Comparison of ENCODE assay signal across 27 cellular contexts in genomic region chr18:60500960-60501359, GRCh38.
"Had no signal": no experiment of that assay in that cellular context is flagged by ENCODE, and none has a peak within 500 bp of the region (broad histone marks: within the 10 kb centered on the region; RNA-seq: fewer than 3 reads in every experiment).

No MANE protein-coding gene starts in this region.

- H2AFZ ChIP-seq: hepatocyte had no signal

- H3K27ac ChIP-seq: brain microvascular endothelial cell, coronary artery, dorsolateral prefrontal cortex, gastroesophageal sphincter, heart right ventricle, hepatocyte, WERI-Rb-1 had no signal

- H3K4me3 ChIP-seq: coronary artery, dorsolateral prefrontal cortex, gastroesophageal sphincter, heart right ventricle, hepatocyte had no signal

- H3K27me3 ChIP-seq: brain microvascular endothelial cell, gastroesophageal sphincter, heart right ventricle, hepatocyte had no signal

- ATAC-seq: activated CD4-positive, CD25-positive, alpha-beta regulatory T cell treated with anti-CD3 and anti-CD28 coated beads, Interleukin-2, amount 50 U/mL, for 24 hours; activated CD8-positive, alpha-beta memory T cell treated with anti-CD3 and anti-CD28 coated beads, Interleukin-2, amount 10 ng/mL, durations not matched to agents 7 days and 5 days; activated CD8-positive, alpha-beta T cell treated with anti-CD3 and anti-CD28 coated beads, Interleukin-2, amount 10 ng/mL, durations not matched to agents 7 days and 5 days; activated T-helper 17 cell treated with anti-CD3 and anti-CD28 coated beads, Interleukin-2, amount 50 U/mL, for 72 hours; esophagus mucosa; gastroesophageal sphincter; heart right ventricle had no signal

- H3K36me3 ChIP-seq: brain microvascular endothelial cell, gastroesophageal sphincter, heart right ventricle, WERI-Rb-1 had no signal

- H3K9me3 ChIP-seq: gastroesophageal sphincter, heart right ventricle had no signal

- H3K79me2 ChIP-seq: hepatocyte had no signal

- H3K4me1 ChIP-seq: gastroesophageal sphincter, heart right ventricle had no signal

- H3K4me2 ChIP-seq: hepatocyte had no signal

- DNase-seq: activated B cell treated with CpG ODN at 0.5 μM for 24 hours; activated CD4-positive, alpha-beta memory T cell treated with anti-CD3 and anti-CD28 coated beads for 36 hours; activated CD4-positive, alpha-beta T cell treated with anti-CD3 and anti-CD28 coated beads, Interleukin-2, amount 10 ng/mL, durations not matched to agents 24 days and 14 days; activated CD8-positive, alpha-beta memory T cell treated with anti-CD3 and anti-CD28 coated beads, Interleukin-2, amount 10 ng/mL, durations not matched to agents 7 days and 5 days; activated CD8-positive, alpha-beta memory T cell treated with anti-CD3 and anti-CD28 coated beads, Interleukin-2, amount 50 U/mL, for 4 hours; activated CD8-positive, alpha-beta T cell treated with anti-CD3 and anti-CD28 coated beads, Interleukin-2, amount 10 ng/mL, durations not matched to agents 7 days and 5 days; activated effector memory CD4-positive, alpha-beta T cell treated with Interleukin-2 at 50 U/mL for 16 hours; activated gamma-delta T cell treated with Interleukin-2 at 50 U/mL for 16 hours; activated naive CD4-positive, alpha-beta T cell treated with anti-CD3 and anti-CD28 coated beads, Interleukin-2, amount 50 U/mL, for 16 hours; activated naive CD4-positive, alpha-beta T cell treated with Interleukin-2 at 50 U/mL for 16 hours; activated T-cell treated with anti-CD3 and anti-CD28 coated beads, Interleukin-2, amount 50 U/mL, for 24 hours; amniotic stem cell; anterior cingulate cortex; brain microvascular endothelial cell; dorsolateral prefrontal cortex; effector memory CD4-positive, alpha-beta T cell; endodermal cell; foreskin melanocyte; heart right ventricle; T1000; WERI-Rb-1 had no signal
